34 cellular contexts compared by ENCODE assay signal in genomic region chr10:122882798-122883197, GRCh38. TPM values are rescaled to one million over a fixed set of nuclear protein-coding genes. Genes with fewer than 3 reads are reported as not detected.
"Had no signal": no experiment of that assay in that cellular context is flagged by ENCODE, and none has a peak within 500 bp of the region (broad histone marks: within the 10 kb centered on the region; RNA-seq: fewer than 3 reads in every experiment).

No MANE protein-coding gene starts in this region.

- H3K9me3 ChIP-seq: breast epithelium, esophagus squamous epithelium, gastroesophageal sphincter, spleen, stomach, testis, uterus had no signal

- DNase-seq: activated CD4-positive, alpha-beta T cell treated with anti-CD3 and anti-CD28 coated beads, Interleukin-2, amount 50 U/mL, for 1 hour; activated CD8-positive, alpha-beta memory T cell treated with anti-CD3 and anti-CD28 coated beads for 24 hours; activated CD8-positive, alpha-beta memory T cell treated with anti-CD3 and anti-CD28 coated beads, Interleukin-2, amount 50 U/mL, for 48 hours; activated gamma-delta T cell treated with Interleukin-2 at 50 U/mL for 16 hours; amniotic stem cell; dorsolateral prefrontal cortex; effector memory CD8-positive, alpha-beta T cell; esophagus squamous epithelium; head of caudate nucleus; left ventricle myocardium superior; mammary epithelial cell; naive thymus-derived CD8-positive, alpha-beta T cell; retina; spleen; stimulated activated CD4-positive, alpha-beta T cell treated with anti-CD3 and anti-CD28 coated beads, Interleukin-4, amount 100 ng/mL, for 1 hour; stomach; SW 1271; T-helper 17 cell; testis; trophoblast cell; uterus had no signal

- ATAC-seq: activated CD4-positive, CD25-positive, alpha-beta regulatory T cell treated with anti-CD3 and anti-CD28 coated beads, Interleukin-2, amount 50 U/mL, for 24 hours; effector memory CD8-positive, alpha-beta T cell; gastroesophageal sphincter; left ventricle myocardium superior; naive thymus-derived CD8-positive, alpha-beta T cell; T-helper 17 cell had no signal

- H3K4me2 ChIP-seq: neural progenitor cell had no signal

- H3K36me3 Mint-ChIP-seq: mesothelial cell of epicardium, neural progenitor cell had no signal

- FAIRE-seq: colon, islet of Langerhans had no signal

- H2AFZ ChIP-seq: neural progenitor cell had no signal

- H3K4me1 ChIP-seq: breast epithelium had no signal

- H3K27ac Mint-ChIP-seq: activated naive CD4-positive, alpha-beta T cell treated with anti-CD3 and anti-CD28 coated beads, Interleukin-2, amount 50 U/mL, for 24 hours; activated T-helper 1 cell treated with anti-CD3 and anti-CD28 coated beads, Interleukin-12 subunit alpha, Interleukin-12 subunit beta, Interleukin-2, Interleukin-4 antibody, amounts not matched to agents 30 ng/mL and 10 ng/mL and 1 ng/mL, durations not matched to agents 14 hours and 24 hours and 36 hours; effector memory CD8-positive, alpha-beta T cell; mesothelial cell of epicardium; naive thymus-derived CD8-positive, alpha-beta T cell; neural progenitor cell; T-helper 17 cell had no signal

- H3K27me3 ChIP-seq: breast epithelium, dorsolateral prefrontal cortex, esophagus squamous epithelium, gastroesophageal sphincter, neural progenitor cell, testis, uterus had no signal

- H3K27ac ChIP-seq: breast epithelium, dorsolateral prefrontal cortex, esophagus squamous epithelium, gastroesophageal sphincter, neural progenitor cell, spleen, stomach, testis, uterus, VCaP had no signal

- H3K9me3 Mint-ChIP-seq: activated naive CD4-positive, alpha-beta T cell treated with anti-CD3 and anti-CD28 coated beads, Interleukin-2, amount 50 U/mL, for 24 hours; activated T-helper 1 cell treated with anti-CD3 and anti-CD28 coated beads, Interleukin-12 subunit alpha, Interleukin-12 subunit beta, Interleukin-2, Interleukin-4 antibody, amounts not matched to agents 30 ng/mL and 10 ng/mL and 1 ng/mL, durations not matched to agents 14 hours and 24 hours and 36 hours; central memory CD8-positive, alpha-beta T cell; effector memory CD8-positive, alpha-beta T cell; mesothelial cell of epicardium; naive thymus-derived CD8-positive, alpha-beta T cell; neural progenitor cell had no signal

- H3K36me3 ChIP-seq: breast epithelium, esophagus squamous epithelium, gastroesophageal sphincter, neural progenitor cell, spleen, stomach, uterus had no signal

- H3K27me3 Mint-ChIP-seq: activated naive CD4-positive, alpha-beta T cell treated with anti-CD3 and anti-CD28 coated beads, Interleukin-2, amount 50 U/mL, for 24 hours; central memory CD8-positive, alpha-beta T cell; effector memory CD8-positive, alpha-beta T cell; naive thymus-derived CD8-positive, alpha-beta T cell; T-helper 17 cell had no signal

- H3K9ac ChIP-seq: neural progenitor cell had no signal

- H3K4me3 Mint-ChIP-seq: activated T-helper 1 cell treated with anti-CD3 and anti-CD28 coated beads, Interleukin-12 subunit alpha, Interleukin-12 subunit beta, Interleukin-2, Interleukin-4 antibody, amounts not matched to agents 30 ng/mL and 10 ng/mL and 1 ng/mL, durations not matched to agents 14 hours and 24 hours and 36 hours; central memory CD8-positive, alpha-beta T cell; effector memory CD8-positive, alpha-beta T cell; mesothelial cell of epicardium; neural progenitor cell; T-helper 17 cell had no signal

- H3K4me3 ChIP-seq: breast epithelium, dorsolateral prefrontal cortex, esophagus squamous epithelium, gastroesophageal sphincter, neural progenitor cell, spleen, stomach, testis, uterus had no signal

RNA-seq across cellular contexts. Expression of gene FAM24B, which starts 3.4 kb away (rescaled TPM):
- total RNA-seq: mesothelial cell of epicardium had no signal

RNA-seq across cellular contexts. Expression of gene FAM24A, which starts 27.6 kb away (rescaled TPM):
- total RNA-seq: activated T-helper 1 cell treated with anti-CD3 and anti-CD28 coated beads, Interleukin-12 subunit alpha, Interleukin-12 subunit beta, Interleukin-2, Interleukin-4 antibody, amounts not matched to agents 30 ng/mL and 10 ng/mL and 1 ng/mL, durations not matched to agents 14 hours and 24 hours and 36 hours; breast epithelium; dorsolateral prefrontal cortex; esophagus squamous epithelium; gastroesophageal sphincter; left ventricle myocardium superior; mammary epithelial cell; mesothelial cell of epicardium; naive thymus-derived CD8-positive, alpha-beta T cell; osteoblast; posterior vena cava; spleen; stomach; T-helper 17 cell; uterus had no signal
- polyA plus RNA-seq: mammary epithelial cell; naive thymus-derived CD8-positive, alpha-beta T cell; spleen; stomach had no signal

RNA-seq across cellular contexts. Expression of gene CUZD1, which starts 37.1 kb away (rescaled TPM):
- total RNA-seq: mesothelial cell of epicardium had no signal
